In the genomic region with DNA sequence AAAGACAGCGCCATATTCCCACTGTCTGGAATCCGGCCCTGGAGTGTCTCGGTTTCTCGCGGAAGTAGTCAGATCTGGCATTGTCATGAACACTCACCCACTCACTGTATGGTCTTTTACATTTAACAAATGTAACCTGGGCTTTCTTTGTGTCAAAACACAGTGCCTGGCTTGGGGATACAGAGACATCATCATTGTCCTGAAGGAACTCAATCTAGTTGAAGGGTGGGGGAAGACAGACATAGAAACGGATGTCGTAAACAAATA, we compare ENCODE assay signal across 9 cellular contexts. TPM values are rescaled to one million over a fixed set of nuclear protein-coding genes. Genes with fewer than 3 reads are reported as not detected.
DNase-seq lines count a peak whose midpoint lies in the region; ATAC-seq and TF ChIP-seq lines count a peak whose summit lies in the region.
"Had no signal": no experiment of that assay in that cellular context is flagged by ENCODE, and none has a peak within 500 bp of the region (broad histone marks: within the 10 kb centered on the region; RNA-seq: fewer than 3 reads in every experiment).

No MANE protein-coding gene starts in this region.

- H3K4me1 ChIP-seq in right atrium auricular region (peaks cover 0 to 34% of the 10 kb centered on the region in 2 donors), muscle layer of duodenum (ENCODE audit: control insufficient read depth in 1 of 2, insufficient read depth in 2 of 2, low read length in 2 of 2) (peaks cover 7 to 28% of the 10 kb centered on the region in 2 donors), urinary bladder (ENCODE audit: insufficient read depth) (no peaks in the 10 kb centered on the region)

- TF ChIP-seq CTCF in right atrium auricular region (IDR thresholded peaks at IDR 0.05), result no peak

- H3K4me3 ChIP-seq in right atrium auricular region (peak overlapping the region; percentile 54 to 88), muscle layer of duodenum (ENCODE audit: low read depth in 1 of 2, low read length in 2 of 2) (peak overlapping the region; percentile 76 to 80), urinary bladder (ENCODE audit: low read depth, low read length) (peak overlapping the region; percentile 80)

- intact Hi-C loops in left cardiac atrium (cut with DNase I), result loop anchor here in 1 of 2 donors (5.0 kb wide), 1 partner anchor 68 kb away; no protein-coding TSS in a partner anchor

- DNase-seq in right atrium auricular region (ENCODE audit: low spot score), result no peak
- DNase-seq in left cardiac atrium, result no peak
- no peak for DNase-seq in GDM1 (lab: John Stamatoyannopoulos, UW)
- no peak for DNase-seq in NCI-H510A treated with DMSO at 0.1 percent for 48 hours (lab: John Stamatoyannopoulos, UW)
- no peak for DNase-seq in NCI-H187 treated with DMSO at 0.1 percent for 48 hours (lab: John Stamatoyannopoulos, UW)

- H3K27me3 ChIP-seq in right atrium auricular region (no peaks in the 10 kb centered on the region), muscle layer of duodenum (ENCODE audit: low read depth, low read length) (peaks cover 4% of the 10 kb centered on the region)
- H3K27me3 ChIP-seq: adrenal gland had no signal

- no peaks in the 10 kb centered on the region for H3K36me3 ChIP-seq in right atrium auricular region
- no peaks in the 10 kb centered on the region for H3K36me3 ChIP-seq in muscle layer of duodenum (ENCODE audit: control insufficient read depth in 1 of 2, insufficient read depth in 2 of 2, low read length in 2 of 2)
- H3K36me3 ChIP-seq in urinary bladder (ENCODE audit: insufficient read depth), result no peaks in the 10 kb centered on the region
- H3K36me3 ChIP-seq: adrenal gland had no signal

- H3K9me3 ChIP-seq in right atrium auricular region (no peaks in the 10 kb centered on the region), muscle layer of duodenum (ENCODE audit: control insufficient read depth in 1 of 2, low read length in 2 of 2) (no peaks in the 10 kb centered on the region)
- H3K9me3 ChIP-seq: adrenal gland had no signal

- no peak for ATAC-seq in left cardiac atrium

- WGBS in urinary bladder, result 34% methylated on average over 7 of the region's 7 CpGs

- peak overlapping the region; percentile 88 to 94 for H3K27ac ChIP-seq in right atrium auricular region
- peak overlapping the region; percentile 69 for H3K27ac ChIP-seq in cingulate gyrus (ENCODE audit: low read depth, low read length)
- peak overlapping the region; percentile 51 for H3K27ac ChIP-seq in muscle layer of duodenum (ENCODE audit: low read length)
- H3K27ac ChIP-seq in urinary bladder (ENCODE audit: low read depth), result peak overlapping the region; percentile 55

RNA-seq across cellular contexts. Expression of gene NECTIN1, which starts 1.3 kb away (rescaled TPM):
- total RNA-seq in right atrium auricular region, result 1 to 10 TPM; 4.0 to 4.4 TPM
- total RNA-seq in left cardiac atrium, result 1 to 10 TPM; 6.6 to 8.8 TPM
- total RNA-seq in urinary bladder, result 18.1 TPM
- polyA plus RNA-seq in urinary bladder, result 17.6 TPM
